Comparison of ENCODE assay signal across 12 cellular contexts in genomic region chr13:41315466-41316047, GRCh38. TPM values are rescaled to one million over a fixed set of nuclear protein-coding genes. Genes with fewer than 3 reads are reported as not detected.
DNase-seq lines count a peak whose midpoint lies in the region; ATAC-seq and TF ChIP-seq lines count a peak whose summit lies in the region.
"Had no signal": no experiment of that assay in that cellular context is flagged by ENCODE, and none has a peak within 500 bp of the region (broad histone marks: within the 10 kb centered on the region; RNA-seq: fewer than 3 reads in every experiment).

No MANE protein-coding gene starts in this region.

- peak overlapping the region; percentile 59 for H3K27ac Mint-ChIP-seq in activated T-helper 17 cell treated with anti-CD3 and anti-CD28 coated beads, Interleukin-2, amount 50 U/mL, for 72 hours
- peak overlapping the region; percentile 18 to 77 (median 65) for H3K27ac Mint-ChIP-seq in immature natural killer cell

- no peak overlapping the region for H3K27ac ChIP-seq in testis
- H3K27ac ChIP-seq: coronary artery, heart left ventricle had no signal

- H3K4me3 ChIP-seq in AG10803 (ENCODE audit: low read length) (peak overlapping the region; percentile 8; the same call in 1 of the 2 replicates), testis (no peak overlapping the region)
- H3K4me3 ChIP-seq: coronary artery, heart left ventricle, lung had no signal

- TF ChIP-seq CTCF in AG10803 (conservative IDR thresholded peaks at IDR 0.05; ENCODE audit: low read length) (no peak), testis (IDR thresholded peaks at IDR 0.05) (no peak)

- H3K9me3 ChIP-seq in testis: no peaks in the 10 kb centered on the region
- H3K9me3 ChIP-seq: heart left ventricle had no signal

- peak; percentile 5 for ATAC-seq in activated T-helper 17 cell treated with anti-CD3 and anti-CD28 coated beads, Interleukin-2, amount 50 U/mL, for 72 hours (replicated peaks)
- ATAC-seq: heart left ventricle had no signal

- peaks cover 19% of the 10 kb centered on the region for H3K4me1 ChIP-seq in testis

- H3K9me3 Mint-ChIP-seq in activated T-helper 17 cell treated with anti-CD3 and anti-CD28 coated beads, Interleukin-2, amount 50 U/mL, for 72 hours: no peaks in the 10 kb centered on the region
- H3K9me3 Mint-ChIP-seq in immature natural killer cell: no peaks in the 10 kb centered on the region

- peaks cover 16% of the 10 kb centered on the region for H3K4me1 Mint-ChIP-seq in activated T-helper 17 cell treated with anti-CD3 and anti-CD28 coated beads, Interleukin-2, amount 50 U/mL, for 72 hours
- H3K4me1 Mint-ChIP-seq in immature natural killer cell: peaks cover 56 to 84% of the 10 kb centered on the region in 2 donors

- H3K36me3 ChIP-seq in testis (ENCODE audit: low read depth, missing control alignments): no peaks in the 10 kb centered on the region

- intact Hi-C loops in testis (cut with DNase I; ENCODE audit: low total_unique reads): no loop called here

- WGBS in testis, 2 donors: 79 to 92% methylated on average over 5 of the region's 5 CpGs

- peaks cover 51% of the 10 kb centered on the region for H3K36me3 Mint-ChIP-seq in activated T-helper 17 cell treated with anti-CD3 and anti-CD28 coated beads, Interleukin-2, amount 50 U/mL, for 72 hours (ENCODE audit: low read depth)
- peaks cover 0 to 8% (median 4%) of the 10 kb centered on the region in 3 donors for H3K36me3 Mint-ChIP-seq in immature natural killer cell

- no peaks in the 10 kb centered on the region for H3K27me3 Mint-ChIP-seq in activated T-helper 17 cell treated with anti-CD3 and anti-CD28 coated beads, Interleukin-2, amount 50 U/mL, for 72 hours
- peaks cover 10 to 14% (median 13%) of the 10 kb centered on the region in 3 donors for H3K27me3 Mint-ChIP-seq in immature natural killer cell (ENCODE audit: low read depth in 3 of 3)

- H3K4me3 Mint-ChIP-seq in activated T-helper 17 cell treated with anti-CD3 and anti-CD28 coated beads, Interleukin-2, amount 50 U/mL, for 72 hours: peak overlapping the region; percentile 98
- peak overlapping the region in 4 of 5 donors; percentile 2 to 20 (median 11) for H3K4me3 Mint-ChIP-seq in immature natural killer cell

- no peaks in the 10 kb centered on the region for H3K27me3 ChIP-seq in testis
- H3K27me3 ChIP-seq: heart left ventricle had no signal

- TF ChIP-seq POLR2A in testis (IDR thresholded peaks at IDR 0.05): no peak

- DNase-seq in AG10803 (ENCODE audit: low read depth): peak; percentile 92
- DNase-seq in ELR (ENCODE audit: low read depth): peak; percentile 27
- DNase-seq in immature natural killer cell: peak in 1 of 3 donors; percentile 0
- no peak for DNase-seq in MV-4-11 (lab: John Stamatoyannopoulos, UW)
- DNase-seq in testis: no peak
- no peak for DNase-seq in NCI-H510A treated with DMSO at 0.1 percent for 48 hours (lab: John Stamatoyannopoulos, UW)
- DNase-seq in NCI-H345 (lab: John Stamatoyannopoulos, UW): no peak
- DNase-seq: heart left ventricle, NCI-H1417 treated with DMSO at 0.1 percent for 48 hours had no signal

RNA-seq across cellular contexts. Expression of gene NAA16, which starts 4.5 kb away (rescaled TPM):
- 10 to 100 TPM; 16.0 to 29.9 TPM for total RNA-seq in activated T-helper 17 cell treated with anti-CD3 and anti-CD28 coated beads, Interleukin-2, amount 50 U/mL, for 72 hours
- polyA plus RNA-seq in immature natural killer cell (10 to 100 TPM in 2 of 3 donors, 1 to 10 TPM in 1; 9.0 to 17.1 (median 10.7) TPM), testis (ENCODE audit: insufficient read depth, low read depth, low replicate concordance) (18.5 TPM)
- total RNA-seq in testis: 10 to 100 TPM; 33.1 to 38.0 TPM

RNA-seq across cellular contexts. Expression of gene MTRF1, which starts 52.2 kb away (rescaled TPM):
- total RNA-seq in activated T-helper 17 cell treated with anti-CD3 and anti-CD28 coated beads, Interleukin-2, amount 50 U/mL, for 72 hours: 10 to 100 TPM; 32.5 to 39.4 TPM
- 1 to 10 TPM; 5.4 to 8.3 (median 7.3) TPM for polyA plus RNA-seq in immature natural killer cell
- 10 to 100 TPM; 20.3 to 32.8 TPM for total RNA-seq in testis
- 23.7 TPM for polyA plus RNA-seq in testis (ENCODE audit: insufficient read depth, low read depth, low replicate concordance)

Comparison
In these comparisons a context has a peak if more than half of its experiments do, and no peak if none do; other contexts are left out.
1. DNase-seq: peak in AG10803 (single experiment) and ELR (single experiment); none in MV-4-11 (single experiment), testis (single experiment), NCI-H510A treated with DMSO at 0.1 percent for 48 hours (single experiment) and NCI-H345 (single experiment).